In the genomic region with DNA sequence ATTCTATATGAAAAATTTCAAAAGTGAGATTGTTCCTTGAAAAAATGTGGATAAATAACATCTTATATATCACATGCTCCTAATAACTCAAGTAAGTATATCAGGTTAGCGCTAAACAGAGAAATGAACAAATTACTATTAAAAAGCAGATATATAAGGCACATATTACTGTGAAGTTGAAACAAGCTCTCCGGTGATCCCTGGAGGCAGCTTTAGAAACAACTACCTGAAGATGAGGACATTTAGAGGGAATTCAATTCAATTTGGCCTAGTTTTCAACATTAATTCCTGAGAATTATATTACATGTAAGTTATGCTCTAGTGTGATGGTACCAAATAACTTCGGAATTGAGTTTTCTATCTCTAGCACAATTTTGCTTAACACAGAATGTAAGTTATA, we compare ENCODE assay signal across 18 cellular contexts.
DNase-seq lines count a peak whose midpoint lies in the region; ATAC-seq and TF ChIP-seq lines count a peak whose summit lies in the region.
"Had no signal": no experiment of that assay in that cellular context is flagged by ENCODE, and none has a peak within 500 bp of the region (broad histone marks: within the 10 kb centered on the region; RNA-seq: fewer than 3 reads in every experiment).

No MANE protein-coding gene starts in this region.

- in situ Hi-C loops in GM13977 (cut with MboI; ENCODE audit: low pct_unique_long_range_greater_than_20kb, low sequenced_read_pairs, unreplicated experiment), result no loop called here
- in situ Hi-C loops in HAP-1 (cut with MboI; ENCODE audit: low sequenced_read_pairs), result no loop called here

- H3K9me3 ChIP-seq in OCI-LY3 (ENCODE audit: insufficient read depth, low read length) (no peaks in the 10 kb centered on the region), HAP-1 (no peaks in the 10 kb centered on the region)
- H3K9me3 ChIP-seq: BLaER1, SJCRH30 had no signal

- H3K27me3 ChIP-seq in OCI-LY3 (ENCODE audit: low read depth, low read length), result no peaks in the 10 kb centered on the region
- no peaks in the 10 kb centered on the region for H3K27me3 ChIP-seq in HAP-1 (ENCODE audit: low read depth)
- H3K27me3 ChIP-seq: BLaER1, SJCRH30 had no signal

- TF ChIP-seq CTCF in GM13977 (IDR thresholded peaks at IDR 0.05; ENCODE audit: extremely low read depth, insufficient read depth, missing control alignments), result peak; percentile 5
- TF ChIP-seq CTCF in OCI-LY3 (IDR thresholded peaks at IDR 0.05; ENCODE audit: low read depth, low read length), result peak; percentile 38
- peak; percentile 18 for TF ChIP-seq CTCF in epithelial cell of proximal tubule (conservative IDR thresholded peaks at IDR 0.05; ENCODE audit: low read depth, low read length)

- no peak overlapping the region for H3K9ac ChIP-seq in OCI-LY3 (ENCODE audit: low read length)
- H3K9ac ChIP-seq: BLaER1 had no signal

- H3K4me3 ChIP-seq in OCI-LY3 (ENCODE audit: low read length), result no peak overlapping the region
- H3K4me3 ChIP-seq in epithelial cell of proximal tubule (ENCODE audit: low read depth, low read length), result no peak overlapping the region
- H3K4me3 ChIP-seq in HAP-1, result no peak overlapping the region
- H3K4me3 ChIP-seq: BLaER1, SJCRH30 had no signal

- ATAC-seq in HG03354 (IDR thresholded peaks at IDR 0.05; ENCODE audit: poor library complexity, severe bottlenecking, unreplicated experiment) (no peak), GM19467 (IDR thresholded peaks at IDR 0.05; ENCODE audit: unreplicated experiment) (no peak)
- ATAC-seq: Panc1 had no signal

- no peak overlapping the region for H3K4me2 ChIP-seq in OCI-LY3 (ENCODE audit: low read length)
- H3K4me2 ChIP-seq: BLaER1 had no signal

- H3K36me3 ChIP-seq in OCI-LY3 (replicated peaks; ENCODE audit: low read depth, low read length) (no peaks in the 10 kb centered on the region), HAP-1 (replicated peaks) (no peaks in the 10 kb centered on the region)
- H3K36me3 ChIP-seq: BLaER1, SJCRH30 had no signal

- DNase-seq in GM13977 (ENCODE audit: low spot score) (no peak), epithelial cell of proximal tubule (ENCODE audit: low read depth) (no peak), renal cortical epithelial cell (ENCODE audit: low read depth) (peak; percentile 27), HAP-1 (ENCODE audit: low spot score in 2 of 2) (no peak)
- DNase-seq: Calu3; CD4-positive, alpha-beta memory T cell; HCEC 1CT; KG1; NCI-H1105 treated with DMSO at 0.1 percent for 48 hours; NCI-H187 treated with DMSO at 0.1 percent for 48 hours; NCI-H345; NCI-H524 treated with DMSO at 0.1 percent for 48 hours; SJCRH30 had no signal

- no peaks in the 10 kb centered on the region for H3K79me2 ChIP-seq in OCI-LY3 (ENCODE audit: low read length)

- no peaks in the 10 kb centered on the region for H4K20me1 ChIP-seq in OCI-LY3 (ENCODE audit: insufficient read depth, low read length)
- H4K20me1 ChIP-seq: BLaER1 had no signal

- H2AFZ ChIP-seq in OCI-LY3 (ENCODE audit: low read depth, low read length), result no peak overlapping the region

- H3K4me1 ChIP-seq in OCI-LY3 (ENCODE audit: low read length) (no peaks in the 10 kb centered on the region), HAP-1 (no peaks in the 10 kb centered on the region)
- H3K4me1 ChIP-seq: BLaER1, SJCRH30 had no signal

- no peak overlapping the region for H3K27ac ChIP-seq in OCI-LY3 (ENCODE audit: low read length)
- H3K27ac ChIP-seq: BLaER1, SJCRH30 had no signal
